12 cellular contexts compared by ENCODE assay signal in the genomic region with DNA sequence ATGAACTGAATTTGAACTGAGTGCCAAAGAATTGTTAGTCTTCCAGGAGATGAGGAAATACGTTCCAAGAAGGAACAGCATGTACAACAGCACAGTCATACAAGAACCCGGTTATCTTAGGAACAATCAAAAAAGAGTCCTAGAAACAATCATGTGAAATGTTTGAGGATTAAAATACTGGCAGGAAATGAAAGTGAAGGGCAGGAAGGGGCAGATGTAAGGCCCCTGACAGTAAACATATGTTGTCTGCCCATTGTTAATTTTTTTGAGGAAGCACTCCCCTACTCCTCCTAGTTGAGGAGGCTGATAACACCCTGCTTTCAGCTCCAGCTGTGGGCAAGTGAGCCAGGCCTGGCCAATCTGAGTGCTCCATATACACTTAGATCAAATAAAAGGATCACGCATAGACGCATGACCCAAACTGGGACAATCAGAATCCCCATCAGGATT.
DNase-seq lines count a peak whose midpoint lies in the region; ATAC-seq and TF ChIP-seq lines count a peak whose summit lies in the region.
"Had no signal": no experiment of that assay in that cellular context is flagged by ENCODE, and none has a peak within 500 bp of the region (broad histone marks: within the 10 kb centered on the region; RNA-seq: fewer than 3 reads in every experiment).

No MANE protein-coding gene starts in this region.

- TF ChIP-seq CTCF in endothelial cell (IDR thresholded peaks at IDR 0.05; ENCODE audit: unreplicated experiment) (no peak), mucosa of descending colon (IDR thresholded peaks at IDR 0.05) (no peak)

- peak overlapping the region; percentile 28; the same call in 1 of the 2 replicates for H3K4me3 ChIP-seq in ACC112 (ENCODE audit: low read depth, low read length)
- no peak overlapping the region for H3K4me3 ChIP-seq in mucosa of descending colon
- H3K4me3 ChIP-seq: testis had no signal

- H3K4me1 ChIP-seq in ACC112 (ENCODE audit: control insufficient read depth, insufficient read depth, low read length, unreplicated experiment): peaks cover 40% of the 10 kb centered on the region
- H3K4me1 ChIP-seq in mucosa of descending colon (ENCODE audit: low read depth): no peaks in the 10 kb centered on the region
- H3K4me1 ChIP-seq: testis had no signal

- H3K36me3 ChIP-seq in ACC112 (ENCODE audit: insufficient read depth, low read length): no peaks in the 10 kb centered on the region
- no peaks in the 10 kb centered on the region for H3K36me3 ChIP-seq in mucosa of descending colon (ENCODE audit: low read depth)

- peak; percentile 34 for DNase-seq in NOMO-1 treated with DMSO at 0.1 percent for 48 hours (lab: John Stamatoyannopoulos, UW; ENCODE audit: unreplicated experiment)
- no peak for DNase-seq in endothelial cell (ENCODE audit: low spot score)
- no peak for DNase-seq in mucosa of descending colon
- DNase-seq in stimulated activated CD8-positive, alpha-beta memory T cell treated with anti-CD3 and anti-CD28 coated beads, Interleukin-4, amount 100 ng/mL, for 48 hours: no peak
- DNase-seq in activated T-helper 1 cell treated with anti-CD3 and anti-CD28 coated beads, Interleukin-12 subunit alpha, Interleukin-12 subunit beta, Interleukin-2, Interleukin-4 antibody, amounts not matched to agents 30 ng/mL and 10 ng/mL and 1 ng/mL, durations not matched to agents 14 hours and 24 hours and 36 hours (ENCODE audit: low spot score): no peak
- no peak for DNase-seq in iPS-NIHi11 (ENCODE audit: low spot score)
- no peak for DNase-seq in COLO668 (lab: John Stamatoyannopoulos, UW; ENCODE audit: unreplicated experiment)
- DNase-seq: activated CD4-positive, CD25-positive, alpha-beta regulatory T cell; NCI-H146; stimulated activated CD4-positive, alpha-beta T cell treated with anti-CD3 and anti-CD28 coated beads, Interleukin-4, amount 100 ng/mL, for 4 hours; testis had no signal

- intact Hi-C loops in mucosa of descending colon (cut with DNase I, micrococcal nuclease): no loop called here
- intact Hi-C loops in activated T-helper 1 cell treated with anti-CD3 and anti-CD28 coated beads, Interleukin-12 subunit alpha, Interleukin-12 subunit beta, Interleukin-2, Interleukin-4 antibody, amounts not matched to agents 30 ng/mL and 10 ng/mL and 1 ng/mL, durations not matched to agents 14 hours and 24 hours and 36 hours (cut with micrococcal nuclease): no loop called here

- H3K27ac Mint-ChIP-seq in endothelial cell (ENCODE audit: unreplicated experiment): peak overlapping the region; percentile 61
- no peak overlapping the region for H3K27ac Mint-ChIP-seq in activated T-helper 1 cell treated with anti-CD3 and anti-CD28 coated beads, Interleukin-12 subunit alpha, Interleukin-12 subunit beta, Interleukin-2, Interleukin-4 antibody, amounts not matched to agents 30 ng/mL and 10 ng/mL and 1 ng/mL, durations not matched to agents 14 hours and 24 hours and 36 hours

- H3K79me2 ChIP-seq in ACC112 (ENCODE audit: control insufficient read depth, insufficient read depth, low read length, unreplicated experiment): no peaks in the 10 kb centered on the region

- peak overlapping the region; percentile 70 for H2AFZ ChIP-seq in ACC112 (ENCODE audit: low read length, unreplicated experiment)

- H3K27me3 Mint-ChIP-seq in endothelial cell (ENCODE audit: unreplicated experiment): peaks cover 3% of the 10 kb centered on the region
- H3K27me3 Mint-ChIP-seq in activated T-helper 1 cell treated with anti-CD3 and anti-CD28 coated beads, Interleukin-12 subunit alpha, Interleukin-12 subunit beta, Interleukin-2, Interleukin-4 antibody, amounts not matched to agents 30 ng/mL and 10 ng/mL and 1 ng/mL, durations not matched to agents 14 hours and 24 hours and 36 hours (ENCODE audit: insufficient read depth): no peaks in the 10 kb centered on the region

- peak; percentile 42 for ATAC-seq in mucosa of descending colon

- no peak overlapping the region for H3K4me3 Mint-ChIP-seq in endothelial cell (ENCODE audit: unreplicated experiment)
- H3K4me3 Mint-ChIP-seq in activated T-helper 1 cell treated with anti-CD3 and anti-CD28 coated beads, Interleukin-12 subunit alpha, Interleukin-12 subunit beta, Interleukin-2, Interleukin-4 antibody, amounts not matched to agents 30 ng/mL and 10 ng/mL and 1 ng/mL, durations not matched to agents 14 hours and 24 hours and 36 hours: no peak overlapping the region

- H3K9me3 ChIP-seq in mucosa of descending colon: no peaks in the 10 kb centered on the region
- H3K9me3 ChIP-seq: testis had no signal

- no peaks in the 10 kb centered on the region for H3K9me3 Mint-ChIP-seq in endothelial cell (ENCODE audit: unreplicated experiment)
- H3K9me3 Mint-ChIP-seq in activated T-helper 1 cell treated with anti-CD3 and anti-CD28 coated beads, Interleukin-12 subunit alpha, Interleukin-12 subunit beta, Interleukin-2, Interleukin-4 antibody, amounts not matched to agents 30 ng/mL and 10 ng/mL and 1 ng/mL, durations not matched to agents 14 hours and 24 hours and 36 hours: no peaks in the 10 kb centered on the region

- H3K36me3 Mint-ChIP-seq in endothelial cell (ENCODE audit: low read depth, unreplicated experiment): no peaks in the 10 kb centered on the region
- H3K36me3 Mint-ChIP-seq in activated T-helper 1 cell treated with anti-CD3 and anti-CD28 coated beads, Interleukin-12 subunit alpha, Interleukin-12 subunit beta, Interleukin-2, Interleukin-4 antibody, amounts not matched to agents 30 ng/mL and 10 ng/mL and 1 ng/mL, durations not matched to agents 14 hours and 24 hours and 36 hours (ENCODE audit: low read depth): no peaks in the 10 kb centered on the region

- no peaks in the 10 kb centered on the region for H3K27me3 ChIP-seq in ACC112 (ENCODE audit: insufficient read depth, low read length)
- H3K27me3 ChIP-seq: testis had no signal

- peak overlapping the region; percentile 91 for H3K27ac ChIP-seq in ACC112 (ENCODE audit: low read depth, low read length)

- H3K4me1 Mint-ChIP-seq in endothelial cell (ENCODE audit: unreplicated experiment): peaks cover 35% of the 10 kb centered on the region
- H3K4me1 Mint-ChIP-seq in activated T-helper 1 cell treated with anti-CD3 and anti-CD28 coated beads, Interleukin-12 subunit alpha, Interleukin-12 subunit beta, Interleukin-2, Interleukin-4 antibody, amounts not matched to agents 30 ng/mL and 10 ng/mL and 1 ng/mL, durations not matched to agents 14 hours and 24 hours and 36 hours (ENCODE audit: low read depth): peaks cover 12% of the 10 kb centered on the region
